Comparison of ENCODE assay signal across 8 cellular contexts in the genomic region with DNA sequence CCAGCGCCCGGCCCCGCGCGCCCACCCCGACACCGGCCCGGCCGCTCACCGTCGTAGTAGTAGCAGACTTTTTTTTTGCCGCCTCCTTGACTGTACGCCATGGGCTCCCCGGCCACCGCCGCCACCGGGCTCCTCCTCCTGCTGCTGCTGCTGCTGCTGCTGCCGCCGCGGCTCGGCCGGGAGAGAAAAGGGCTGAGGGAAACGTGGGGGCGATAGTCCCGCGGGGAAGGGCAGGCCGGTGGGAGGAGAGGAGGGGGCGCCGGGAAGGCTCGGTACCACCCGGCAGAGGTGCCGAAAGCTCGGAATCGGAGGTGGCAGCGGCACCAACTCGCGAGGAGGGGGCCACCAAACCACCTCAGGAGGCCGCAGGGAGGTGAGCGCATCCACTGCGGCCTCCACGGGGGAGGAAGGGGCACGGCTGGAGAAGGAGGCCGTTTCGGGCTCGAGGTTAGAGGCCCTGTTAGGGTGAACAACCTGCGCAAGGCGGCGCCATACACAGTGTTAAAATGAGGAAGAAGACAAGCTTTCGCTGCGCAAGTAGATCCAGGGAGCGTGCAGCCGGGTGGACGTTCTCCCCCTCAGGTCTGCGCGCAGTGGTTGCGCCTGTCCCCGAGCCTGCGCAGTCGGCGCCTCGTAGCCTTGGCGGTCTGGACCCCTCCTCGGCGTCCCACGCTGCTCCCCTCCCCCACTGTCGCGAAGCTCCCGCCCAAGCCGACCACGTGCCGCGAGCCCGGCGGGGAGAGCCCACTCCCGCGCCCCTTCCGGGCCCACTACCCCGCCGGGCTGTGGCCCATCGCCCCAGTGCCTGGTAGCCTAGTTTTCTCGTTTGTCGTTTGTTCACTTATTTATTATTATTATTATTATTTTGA. TPM values are rescaled to one million over a fixed set of nuclear protein-coding genes. Genes with fewer than 3 reads are reported as not detected.
DNase-seq lines count a peak whose midpoint lies in the region; ATAC-seq and TF ChIP-seq lines count a peak whose summit lies in the region.

TSS of gene HDAC2 (minus strand) at position 341 of the 869 bp plus-strand sequence. CDS start at position 101, 240 bp downstream.

- H3K4me3 ChIP-seq in GM12865 (ENCODE audit: low read depth, low read length) = peak within 1 kb of the TSS; percentile 64
- H3K4me3 ChIP-seq in adipocyte (ENCODE audit: low read length) = peak within 1 kb of the TSS; percentile 92
- H3K4me3 ChIP-seq in upper lobe of left lung = peak within 1 kb of the TSS; percentile 80 to 99 (median 94)

- no peak for TF ChIP-seq EP300 in upper lobe of left lung (IDR thresholded peaks at IDR 0.05)

- H3K27ac ChIP-seq in upper lobe of left lung = peak within 1 kb of the TSS; percentile 93 to 97 (median 96)

- peak in 3 of 4 donors; percentile 53 to 70 (median 60) for TF ChIP-seq POLR2A in upper lobe of left lung (IDR thresholded peaks at IDR 0.05)

- WGBS in upper lobe of left lung, 2 donors = 1 to 2% methylated on average over 18 to 80 of the region's 82 CpGs

- H3K27me3 ChIP-seq in adipocyte (replicated peaks; ENCODE audit: control insufficient read depth, insufficient read depth, low read length) = no peaks in the 10 kb centered on the region
- no peaks in the 10 kb centered on the region for H3K27me3 ChIP-seq in upper lobe of left lung

- intact Hi-C loops in cardiac septum (cut with DNase I) (no loop called here), posterior cingulate gyrus (cut with DNase I) (no loop called here)

- DNase-seq in GM12865 (ENCODE audit: low read depth) = peak; percentile 96
- peak; percentile 77 for DNase-seq in NCI-H1092 (lab: John Stamatoyannopoulos, UW)
- DNase-seq in SW480 (ENCODE audit: low spot score) = peak; percentile 78
- peak; percentile 92 for DNase-seq in adipocyte (ENCODE audit: low read depth)
- peak; percentile 93 for DNase-seq in cardiac septum (ENCODE audit: low spot score)
- peak; percentile 79 to 97 (median 85) for DNase-seq in posterior cingulate gyrus
- DNase-seq in upper lobe of left lung = peak; percentile 87 to 97

- H3K9ac ChIP-seq in adipocyte (ENCODE audit: low read length) = peak within 1 kb of the TSS; percentile 95

- TF ChIP-seq CTCF in GM12865 (IDR thresholded peaks at IDR 0.05; ENCODE audit: insufficient read depth, low read depth, low read length, missing control alignments) = peak; percentile 8
- peak in 2 of 6 experiments; percentile 25 to 47 for TF ChIP-seq CTCF in upper lobe of left lung (IDR thresholded peaks at IDR 0.05)

- H3K4me1 ChIP-seq in adipocyte (ENCODE audit: control insufficient read depth, insufficient read depth, low read length) (peaks cover 19% of the 10 kb centered on the region), upper lobe of left lung (peaks cover 10 to 37% (median 24%) of the 10 kb centered on the region in 4 donors)

- H3K9me3 ChIP-seq in adipocyte (ENCODE audit: control insufficient read depth, low read length) = no peaks in the 10 kb centered on the region
- H3K9me3 ChIP-seq in upper lobe of left lung = no peaks in the 10 kb centered on the region

- ATAC-seq in HG02588 (IDR thresholded peaks at IDR 0.05; ENCODE audit: unreplicated experiment) (peak; percentile 83), upper lobe of left lung (ENCODE audit: low FRiP score in 2 of 2) (peak; percentile 96 to 97)

- no peaks in the 10 kb centered on the region for H3K36me3 ChIP-seq in adipocyte (ENCODE audit: control insufficient read depth, insufficient read depth, low read length, severe bottlenecking)
- H3K36me3 ChIP-seq in upper lobe of left lung = no peaks in the 10 kb centered on the region

RNA-seq across cellular contexts. Expression of gene HDAC2, which starts in this region (rescaled TPM):
- 47.7 TPM for total RNA-seq in cardiac septum
- total RNA-seq in upper lobe of left lung = 100 to 1,000 TPM in 1 of 6 donors, 10 to 100 TPM in 5; 19.9 to 125 (median 44.0) TPM

Comparison
In these comparisons a context has a peak if more than half of its experiments do, and no peak if none do; other contexts are left out.
1. Peak in every context shown above with its lines: DNase-seq, ATAC-seq, H3K4me3 ChIP-seq and H3K27ac ChIP-seq.